In genomic region chr2:46610014-46610413, GRCh38 we compare ENCODE assay signal across 28 cellular contexts.
"Had no signal": no experiment of that assay in that cellular context is flagged by ENCODE, and none has a peak within 500 bp of the region (broad histone marks: within the 10 kb centered on the region; RNA-seq: fewer than 3 reads in every experiment).

No MANE protein-coding gene starts in this region.

- H3K9me3 ChIP-seq: ovary, psoas muscle, right lobe of liver, sigmoid colon, stomach, thoracic aorta, thyroid gland, tibial nerve, upper lobe of left lung, uterus had no signal

- H3K4me3 Mint-ChIP-seq: natural killer cell; nephron; neural progenitor cell; stimulated activated effector memory CD8-positive, alpha-beta T cell treated with anti-CD3 and anti-CD28 coated beads, Interleukin-12 subunit alpha, Interleukin-12 subunit beta, amount 100 ng/mL, for 72 hours; stimulated activated naive B cell treated with anti-CD40 and anti-IgM and Interleukin-4, amounts not matched to agents 10 μg/mL and 1 μg/mL and 100 μg/mL, for 72 hours; stimulated activated naive CD8-positive, alpha-beta T cell treated with anti-CD3 and anti-CD28 coated beads, Interleukin-15, Interleukin-2, amounts not matched to agents 100 ng/mL and 50 ng/mL, for 24 hours had no signal

- H3K79me2 ChIP-seq: parathyroid adenoma had no signal

- H2AFZ ChIP-seq: neural progenitor cell, parathyroid adenoma had no signal

- H3K4me3 ChIP-seq: neural progenitor cell, ovary, psoas muscle, right lobe of liver, sigmoid colon, stomach, thoracic aorta, thyroid gland, tibial nerve, upper lobe of left lung, uterus had no signal

- H3K4me1 Mint-ChIP-seq: stimulated activated effector memory CD8-positive, alpha-beta T cell treated with anti-CD3 and anti-CD28 coated beads, Interleukin-12 subunit alpha, Interleukin-12 subunit beta, amount 100 ng/mL, for 72 hours had no signal

- H3K27me3 ChIP-seq: neural progenitor cell, ovary, right lobe of liver, sigmoid colon, stomach, thyroid gland, tibial nerve, upper lobe of left lung, uterus had no signal

- DNase-seq: natural killer cell; occipital lobe; ovary; posterior cingulate gyrus; psoas muscle; right cardiac atrium; right lobe of liver; sigmoid colon; small intestine; stimulated activated CD4-positive, alpha-beta T cell treated with anti-CD3 and anti-CD28 coated beads, Interleukin-15, amount 100 ng/mL, for 24 hours; stimulated activated CD4-positive, alpha-beta T cell treated with anti-CD3 and anti-CD28 coated beads, Interleukin-2, amount 100 ng/mL, for 24 hours; stimulated activated CD4-positive, alpha-beta T cell treated with anti-CD3 and anti-CD28 coated beads, Interleukin-2, amount 100 ng/mL, for 48 hours; stimulated activated CD4-positive, alpha-beta T cell treated with anti-CD3 and anti-CD28 coated beads, Interleukin-4, amount 100 ng/mL, for 24 hours; stimulated activated naive B cell treated with anti-CD40 and anti-IgM and Interleukin-4, amounts not matched to agents 10 μg/mL and 1 μg/mL and 100 μg/mL, for 72 hours; stimulated activated naive CD4-positive, alpha-beta T cell treated with Interleukin-2 at 50 U/mL for 16 hours; stomach; thyroid gland; trophoblast cell; upper lobe of left lung; uterus had no signal

- H3K4me1 ChIP-seq: parathyroid adenoma, right lobe of liver, sigmoid colon, thyroid gland, upper lobe of left lung, uterus had no signal

- H3K27ac ChIP-seq: neural progenitor cell, ovary, parathyroid adenoma, psoas muscle, right lobe of liver, sigmoid colon, stomach, thoracic aorta, thyroid gland, tibial nerve, upper lobe of left lung, uterus had no signal

- H3K36me3 Mint-ChIP-seq: natural killer cell had no signal

- FAIRE-seq: small intestine had no signal

- H3K27ac Mint-ChIP-seq: natural killer cell; nephron; neural progenitor cell; progenitor cell of endocrine pancreas; stimulated activated naive B cell treated with anti-CD40 and anti-IgM and Interleukin-4, amounts not matched to agents 10 μg/mL and 1 μg/mL and 100 μg/mL, for 72 hours; stimulated activated naive CD8-positive, alpha-beta T cell treated with anti-CD3 and anti-CD28 coated beads, Interleukin-15, Interleukin-2, amounts not matched to agents 100 ng/mL and 50 ng/mL, for 24 hours had no signal

- H3K9ac ChIP-seq: neural progenitor cell, parathyroid adenoma had no signal

- H3K4me2 ChIP-seq: neural progenitor cell had no signal

- H3K36me3 ChIP-seq: neural progenitor cell, ovary, right lobe of liver, sigmoid colon, thoracic aorta, thyroid gland, uterus had no signal

- H3K9me3 Mint-ChIP-seq: natural killer cell; stimulated activated effector memory CD8-positive, alpha-beta T cell treated with anti-CD3 and anti-CD28 coated beads, Interleukin-12 subunit alpha, Interleukin-12 subunit beta, amount 100 ng/mL, for 72 hours; stimulated activated naive B cell treated with anti-CD40 and anti-IgM and Interleukin-4, amounts not matched to agents 10 μg/mL and 1 μg/mL and 100 μg/mL, for 72 hours; stimulated activated naive CD8-positive, alpha-beta T cell treated with anti-CD3 and anti-CD28 coated beads, Interleukin-15, Interleukin-2, amounts not matched to agents 100 ng/mL and 50 ng/mL, for 24 hours had no signal

- ATAC-seq: natural killer cell; psoas muscle; right cardiac atrium; stimulated activated effector memory CD8-positive, alpha-beta T cell treated with anti-CD3 and anti-CD28 coated beads, Interleukin-12 subunit alpha, Interleukin-12 subunit beta, amount 100 ng/mL, for 72 hours; stimulated activated naive B cell treated with anti-CD40 and anti-IgM and Interleukin-4, amounts not matched to agents 10 μg/mL and 1 μg/mL and 100 μg/mL, for 72 hours had no signal

- H3K27me3 Mint-ChIP-seq: progenitor cell of endocrine pancreas; stimulated activated naive B cell treated with anti-CD40 and anti-IgM and Interleukin-4, amounts not matched to agents 10 μg/mL and 1 μg/mL and 100 μg/mL, for 72 hours; stimulated activated naive CD8-positive, alpha-beta T cell treated with anti-CD3 and anti-CD28 coated beads, Interleukin-15, Interleukin-2, amounts not matched to agents 100 ng/mL and 50 ng/mL, for 24 hours had no signal
